In genomic region chr6:33276864-33277662, GRCh38 we compare ENCODE assay signal across 8 cellular contexts. TPM values are rescaled to one million over a fixed set of nuclear protein-coding genes. Genes with fewer than 3 reads are reported as not detected.
DNase-seq lines count a peak whose midpoint lies in the region; ATAC-seq and TF ChIP-seq lines count a peak whose summit lies in the region.

B3GALT4 (plus strand) TSS chr6:33277123; CDS start chr6:33277420, 297 bp downstream.

- peak; percentile 49 for ATAC-seq in HG03095 (IDR thresholded peaks at IDR 0.05; ENCODE audit: unreplicated experiment)

- H3K18ac ChIP-seq in mesenchymal stem cell (ENCODE audit: low read depth in 1 of 2, low read length in 2 of 2) = peak within 1 kb of the TSS; percentile 80 to 94

- peak; percentile 37 for TF ChIP-seq CTCF in AG09309 (IDR thresholded peaks at IDR 0.05; ENCODE audit: control insufficient read depth, insufficient read depth, low read depth, low read length, missing control alignments)

- peak; percentile 68 for TF ChIP-seq POLR2A in GM18526 (IDR thresholded peaks at IDR 0.05; ENCODE audit: extremely low read depth, insufficient read length)

- H3K27me3 ChIP-seq in endocrine pancreas (ENCODE audit: control insufficient read depth, insufficient read depth, low read length) (no peaks in the 10 kb centered on the region), mesenchymal stem cell (ENCODE audit: control insufficient read depth in 1 of 2, insufficient read depth in 1 of 2, low read length in 2 of 2) (no peaks in the 10 kb centered on the region)

- no peak within 1 kb of the TSS for H2BK12ac ChIP-seq in mesenchymal stem cell (ENCODE audit: low read length in 2 of 2)

- no peaks in the 10 kb centered on the region for H3K4me1 ChIP-seq in endocrine pancreas (ENCODE audit: control insufficient read depth, insufficient read depth, low read length)
- peaks cover 40% of the 10 kb centered on the region for H3K4me1 ChIP-seq in mesenchymal stem cell (ENCODE audit: control insufficient read depth, insufficient read depth, low read depth, low read length)

- peak within 1 kb of the TSS; percentile 29 to 82 for H3K4ac ChIP-seq in mesenchymal stem cell (ENCODE audit: low read depth in 1 of 2, low read length in 2 of 2)

- DNase-seq in AG09309 (ENCODE audit: low read depth) (no peak), NCI-H82 (lab: John Stamatoyannopoulos, UW) (peak; percentile 95), mesenchymal stem cell (peak; percentile 77)
- DNase-seq in activated CD8-positive, alpha-beta memory T cell treated with anti-CD3 and anti-CD28 coated beads for 24 hours = peak; percentile 91
- peak; percentile 80 to 81 for DNase-seq in stimulated activated CD8-positive, alpha-beta memory T cell treated with anti-CD3 and anti-CD28 coated beads, Interleukin-15, amount 100 ng/mL, for 48 hours (ENCODE audit: low read depth in 2 of 2)

- H3K9me3 ChIP-seq in endocrine pancreas (ENCODE audit: control insufficient read depth, low read length) (no peaks in the 10 kb centered on the region), mesenchymal stem cell (ENCODE audit: control insufficient read depth, low read length) (no peaks in the 10 kb centered on the region)

- H3K4me3 ChIP-seq in AG09309 (ENCODE audit: control insufficient read depth, low read depth, low read length) (peak within 1 kb of the TSS; percentile 26), endocrine pancreas (ENCODE audit: control insufficient read depth, insufficient read depth, low read length) (peak within 1 kb of the TSS; percentile 49), mesenchymal stem cell (ENCODE audit: insufficient read depth in 1 of 2, low read depth in 1 of 2, low read length in 2 of 2) (peak within 1 kb of the TSS; percentile 64 to 79)

- H3K9ac ChIP-seq in endocrine pancreas (ENCODE audit: control insufficient read depth, insufficient read depth, low read length) (peak within 1 kb of the TSS; percentile 54), mesenchymal stem cell (ENCODE audit: low read length) (peak within 1 kb of the TSS; percentile 99)

- peak within 1 kb of the TSS; percentile 62 for H3K4me2 ChIP-seq in mesenchymal stem cell (ENCODE audit: low read length, poor library complexity, severe bottlenecking)

- H2BK15ac ChIP-seq in mesenchymal stem cell (ENCODE audit: low read depth, poor library complexity, severe bottlenecking) = peak within 1 kb of the TSS; percentile 71

- H3K23ac ChIP-seq in mesenchymal stem cell (ENCODE audit: low read length in 2 of 2) = peak within 1 kb of the TSS in 1 of 2 experiments; percentile 1

- peak within 1 kb of the TSS; percentile 71 for H4K8ac ChIP-seq in mesenchymal stem cell (ENCODE audit: low read length)

- peak within 1 kb of the TSS; percentile 8 for H2BK5ac ChIP-seq in mesenchymal stem cell (ENCODE audit: low read depth, low read length, poor library complexity, severe bottlenecking)

- H4K91ac ChIP-seq in mesenchymal stem cell (ENCODE audit: low read length) = peak within 1 kb of the TSS; percentile 95

- peaks cover 7% of the 10 kb centered on the region for H3K79me1 ChIP-seq in mesenchymal stem cell (replicated peaks; ENCODE audit: low read length, poor library complexity, severe bottlenecking)

- no peaks in the 10 kb centered on the region for H3K36me3 ChIP-seq in endocrine pancreas (ENCODE audit: control insufficient read depth, insufficient read depth, low read length)
- H3K36me3 ChIP-seq in mesenchymal stem cell (ENCODE audit: control insufficient read depth in 1 of 2, insufficient read depth in 2 of 2, low read depth in 1 of 2, low read length in 2 of 2) = peaks cover 66 to 86% of the 10 kb centered on the region in 2 experiments

- peak within 1 kb of the TSS; percentile 50 for H2BK120ac ChIP-seq in mesenchymal stem cell (ENCODE audit: low read depth, low read length)

- H2AFZ ChIP-seq in mesenchymal stem cell (ENCODE audit: low read depth, low read length) = no peak within 1 kb of the TSS

- H2AK5ac ChIP-seq in mesenchymal stem cell (ENCODE audit: low read length, severe bottlenecking) = no peak within 1 kb of the TSS

- WGBS in mesenchymal stem cell = 1% methylated on average over 73 of the region's 80 CpGs

- no peak within 1 kb of the TSS for H3K14ac ChIP-seq in mesenchymal stem cell (ENCODE audit: low read length in 2 of 2)

- peak within 1 kb of the TSS; percentile 61 for H3K27ac ChIP-seq in mesenchymal stem cell (ENCODE audit: low read length, poor library complexity, severe bottlenecking)

RNA-seq across cellular contexts. Expression of gene B3GALT4, which starts in this region (rescaled TPM):
- polyA plus RNA-seq in mesenchymal stem cell (2013, experiment 1 of 2) = 2.8 TPM
- 3.1 TPM for polyA plus RNA-seq in mesenchymal stem cell (2013, experiment 2 of 2)
